Comparison of ENCODE assay signal across 9 cellular contexts in the genomic region with DNA sequence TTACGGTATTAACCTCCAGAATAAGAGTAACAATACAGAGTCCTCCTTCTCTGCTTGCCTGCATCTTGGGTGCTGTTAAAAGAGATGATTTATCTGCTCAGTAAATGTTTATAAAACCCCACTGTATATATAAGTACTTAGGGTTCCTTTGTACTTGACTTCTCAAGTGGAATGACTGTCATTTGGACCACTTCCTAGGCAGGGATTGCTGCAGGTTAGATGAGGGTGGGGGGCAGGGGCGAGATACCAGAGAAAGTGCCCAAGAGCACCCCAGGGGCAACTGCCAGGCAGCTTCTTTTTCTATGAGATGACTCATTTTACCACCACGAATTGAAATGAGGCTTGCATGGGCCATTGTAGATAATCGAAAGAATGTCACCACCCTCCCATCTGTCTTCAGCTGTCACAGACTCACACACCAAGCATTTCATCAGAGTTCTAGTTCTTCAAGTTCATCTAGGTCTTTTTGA.
DNase-seq lines count a peak whose midpoint lies in the region; ATAC-seq, FAIRE-seq and TF ChIP-seq lines count a peak whose summit lies in the region.
"Had no signal": no experiment of that assay in that cellular context is flagged by ENCODE, and none has a peak within 500 bp of the region (broad histone marks: within the 10 kb centered on the region; RNA-seq: fewer than 3 reads in every experiment).

No MANE protein-coding gene starts in this region.

- no peak overlapping the region for H3K27ac ChIP-seq in foreskin keratinocyte
- no peak overlapping the region for H3K27ac ChIP-seq in tibial artery
- no peak overlapping the region for H3K27ac ChIP-seq in vagina

- TF ChIP-seq CTCF in foreskin keratinocyte (conservative IDR thresholded peaks at IDR 0.05): no peak
- TF ChIP-seq CTCF in tibial artery (IDR thresholded peaks at IDR 0.05): no peak
- no peak for TF ChIP-seq CTCF in vagina (IDR thresholded peaks at IDR 0.05)

- H3K4me1 ChIP-seq in foreskin keratinocyte (peaks cover 21% of the 10 kb centered on the region), tibial artery (peaks cover 0 to 30% (median 7%) of the 10 kb centered on the region in 4 donors), vagina (peaks cover 55% of the 10 kb centered on the region)

- H3K4me3 ChIP-seq in tibial artery (no peak overlapping the region), vagina (no peak overlapping the region)

- H3K27me3 ChIP-seq in foreskin keratinocyte: no peaks in the 10 kb centered on the region
- H3K27me3 ChIP-seq in tibial artery: no peaks in the 10 kb centered on the region
- H3K27me3 ChIP-seq in vagina: no peaks in the 10 kb centered on the region

- FAIRE-seq in GM18507 (lab: Jason Lieb, UNC): peak; percentile 15

- in situ Hi-C loops in ACHN (cut with HindIII; ENCODE audit: low pct_ligation_motif_present, low pct_unique_long_range_greater_than_20kb, low sequenced_read_pairs): no loop called here

- H3K36me3 ChIP-seq in tibial artery: peaks cover 0 to 7% (median 0%) of the 10 kb centered on the region in 3 donors
- H3K36me3 ChIP-seq in vagina: no peaks in the 10 kb centered on the region

- intact Hi-C loops in tibial artery (cut with DNase I; ENCODE audit: low total_unique reads) (no loop called here), vagina (cut with DNase I) (no loop called here)

- peaks cover 0 to 9% (median 0%) of the 10 kb centered on the region in 3 donors for H3K9me3 ChIP-seq in tibial artery
- no peaks in the 10 kb centered on the region for H3K9me3 ChIP-seq in vagina

- DNase-seq in ACHN (peak; percentile 35), GM18507 (ENCODE audit: extremely low spot score, insufficient read length, low read depth) (no peak), NCI-H69 (lab: John Stamatoyannopoulos, UW) (peak; percentile 97), foreskin keratinocyte (peak; percentile 89 to 94), tibial artery (no peak), vagina (ENCODE audit: extremely low spot score in 2 of 2) (no peak)
- DNase-seq in activated CD8-positive, alpha-beta memory T cell treated with anti-CD3 and anti-CD28 coated beads, Interleukin-2, amount 50 U/mL, for 48 hours: no peak
- DNase-seq: stimulated activated CD4-positive, alpha-beta T cell treated with anti-CD3 and anti-CD28 coated beads, Interleukin-2, amount 100 ng/mL, for 24 hours had no signal

- no peak for TF ChIP-seq POLR2A in vagina (IDR thresholded peaks at IDR 0.05)

- ATAC-seq in foreskin keratinocyte (peak; percentile 87), HG03045 (IDR thresholded peaks at IDR 0.05; ENCODE audit: unreplicated experiment) (no peak)

Comparison
In these comparisons a context has a peak if more than half of its experiments do, and no peak if none do; other contexts are left out.
1. DNase-seq: peak in ACHN (single experiment), NCI-H69 (single experiment) and foreskin keratinocyte (2 of 2); none in GM18507 (single experiment), tibial artery (0 of 2), activated CD8-positive, alpha-beta memory T cell treated with anti-CD3 and anti-CD28 coated beads, Interleukin-2, amount 50 U/mL, for 48 hours (single experiment) and vagina (0 of 2).